8 cellular contexts compared by ENCODE assay signal in genomic region chrX:47540754-47541538, GRCh38. TPM values are rescaled to one million over a fixed set of nuclear protein-coding genes. Genes with fewer than 3 reads are reported as not detected.
DNase-seq lines count a peak whose midpoint lies in the region; ATAC-seq and TF ChIP-seq lines count a peak whose summit lies in the region.

No MANE protein-coding gene starts in this region.

- no peaks in the 10 kb centered on the region for H3K9me3 Mint-ChIP-seq in activated T-helper 1 cell treated with anti-CD3 and anti-CD28 coated beads, Interleukin-12 subunit alpha, Interleukin-12 subunit beta, Interleukin-2, Interleukin-4 antibody, amounts not matched to agents 30 ng/mL and 10 ng/mL and 1 ng/mL, durations not matched to agents 14 hours and 24 hours and 36 hours

- H3K36me3 Mint-ChIP-seq in T-helper 17 cell (ENCODE audit: low read depth): no peaks in the 10 kb centered on the region
- H3K36me3 Mint-ChIP-seq in activated T-helper 1 cell treated with anti-CD3 and anti-CD28 coated beads, Interleukin-12 subunit alpha, Interleukin-12 subunit beta, Interleukin-2, Interleukin-4 antibody, amounts not matched to agents 30 ng/mL and 10 ng/mL and 1 ng/mL, durations not matched to agents 14 hours and 24 hours and 36 hours (ENCODE audit: low read depth): no peaks in the 10 kb centered on the region

- no peak overlapping the region for H3K9ac ChIP-seq in muscle layer of colon (ENCODE audit: low read length)

- TF ChIP-seq CTCF in GM12865 (IDR thresholded peaks at IDR 0.05; ENCODE audit: insufficient read depth, low read depth, low read length, missing control alignments) (peak; percentile 4), fibroblast of mammary gland (conservative IDR thresholded peaks at IDR 0.05; ENCODE audit: control insufficient read depth, insufficient read depth, low read depth, low read length) (peak; percentile 57)

- H3K4me3 ChIP-seq in GM12865 (ENCODE audit: low read depth, low read length) (no peak overlapping the region), fibroblast of mammary gland (ENCODE audit: control insufficient read depth, low read depth, low read length) (no peak overlapping the region), muscle layer of colon (ENCODE audit: low read depth in 1 of 2, low read length in 2 of 2) (no peak overlapping the region)

- H3K27me3 Mint-ChIP-seq in T-helper 17 cell: no peaks in the 10 kb centered on the region
- no peaks in the 10 kb centered on the region for H3K27me3 Mint-ChIP-seq in activated T-helper 1 cell treated with anti-CD3 and anti-CD28 coated beads, Interleukin-12 subunit alpha, Interleukin-12 subunit beta, Interleukin-2, Interleukin-4 antibody, amounts not matched to agents 30 ng/mL and 10 ng/mL and 1 ng/mL, durations not matched to agents 14 hours and 24 hours and 36 hours (ENCODE audit: insufficient read depth)

- H3K9me3 ChIP-seq in T-helper 17 cell (ENCODE audit: control insufficient read depth, low read length, poor library complexity, severe bottlenecking) (no peaks in the 10 kb centered on the region), muscle layer of colon (ENCODE audit: low read length) (no peaks in the 10 kb centered on the region)

- no peaks in the 10 kb centered on the region for H3K4me1 Mint-ChIP-seq in T-helper 17 cell
- no peaks in the 10 kb centered on the region for H3K4me1 Mint-ChIP-seq in activated T-helper 1 cell treated with anti-CD3 and anti-CD28 coated beads, Interleukin-12 subunit alpha, Interleukin-12 subunit beta, Interleukin-2, Interleukin-4 antibody, amounts not matched to agents 30 ng/mL and 10 ng/mL and 1 ng/mL, durations not matched to agents 14 hours and 24 hours and 36 hours (ENCODE audit: low read depth)

- peak overlapping the region; percentile 19 for H3K4me3 Mint-ChIP-seq in T-helper 17 cell
- no peak overlapping the region for H3K4me3 Mint-ChIP-seq in activated T-helper 1 cell treated with anti-CD3 and anti-CD28 coated beads, Interleukin-12 subunit alpha, Interleukin-12 subunit beta, Interleukin-2, Interleukin-4 antibody, amounts not matched to agents 30 ng/mL and 10 ng/mL and 1 ng/mL, durations not matched to agents 14 hours and 24 hours and 36 hours

- DNase-seq in GM12865 (ENCODE audit: low read depth) (peak; percentile 18), NCI-H146 treated with DMSO at 0.1 percent for 48 hours (lab: John Stamatoyannopoulos, UW; ENCODE audit: unreplicated experiment) (peak; percentile 86), T-helper 17 cell (no peak), fibroblast of mammary gland (ENCODE audit: low read depth) (peak; percentile 91), DMS114 treated with DMSO at 0.1 percent for 48 hours (lab: John Stamatoyannopoulos, UW; ENCODE audit: unreplicated experiment) (no peak)
- no peak for DNase-seq in activated T-helper 1 cell treated with anti-CD3 and anti-CD28 coated beads, Interleukin-12 subunit alpha, Interleukin-12 subunit beta, Interleukin-2, Interleukin-4 antibody, amounts not matched to agents 30 ng/mL and 10 ng/mL and 1 ng/mL, durations not matched to agents 14 hours and 24 hours and 36 hours (ENCODE audit: low spot score)

- intact Hi-C loops in activated T-helper 1 cell treated with anti-CD3 and anti-CD28 coated beads, Interleukin-12 subunit alpha, Interleukin-12 subunit beta, Interleukin-2, Interleukin-4 antibody, amounts not matched to agents 30 ng/mL and 10 ng/mL and 1 ng/mL, durations not matched to agents 14 hours and 24 hours and 36 hours (cut with micrococcal nuclease): no loop called here

- H3K36me3 ChIP-seq in muscle layer of colon (ENCODE audit: insufficient read depth, low read length): no peaks in the 10 kb centered on the region

- H3K4me1 ChIP-seq in muscle layer of colon (ENCODE audit: insufficient read depth, low read length): peaks cover 6% of the 10 kb centered on the region

- no peaks in the 10 kb centered on the region for H3K27me3 ChIP-seq in muscle layer of colon (ENCODE audit: control insufficient read depth in 1 of 2, insufficient read depth in 2 of 2, low read length in 2 of 2)

- peak overlapping the region; percentile 52 for H3K27ac ChIP-seq in muscle layer of colon (ENCODE audit: low read depth, low read length)

- ATAC-seq in T-helper 17 cell (peak; percentile 42), HG03520 (IDR thresholded peaks at IDR 0.05; ENCODE audit: unreplicated experiment) (no peak)

- H3K27ac Mint-ChIP-seq in T-helper 17 cell: no peak overlapping the region
- no peak overlapping the region for H3K27ac Mint-ChIP-seq in activated T-helper 1 cell treated with anti-CD3 and anti-CD28 coated beads, Interleukin-12 subunit alpha, Interleukin-12 subunit beta, Interleukin-2, Interleukin-4 antibody, amounts not matched to agents 30 ng/mL and 10 ng/mL and 1 ng/mL, durations not matched to agents 14 hours and 24 hours and 36 hours

RNA-seq across cellular contexts. Expression of gene ARAF, which starts 20.1 kb away (rescaled TPM):
- 100 to 1,000 TPM; 132 to 140 TPM for total RNA-seq in T-helper 17 cell
- total RNA-seq in activated T-helper 1 cell treated with anti-CD3 and anti-CD28 coated beads, Interleukin-12 subunit alpha, Interleukin-12 subunit beta, Interleukin-2, Interleukin-4 antibody, amounts not matched to agents 30 ng/mL and 10 ng/mL and 1 ng/mL, durations not matched to agents 14 hours and 24 hours and 36 hours: 75.9 and 84.4 TPM in 2 replicates

RNA-seq across cellular contexts. Expression of gene TIMP1, which starts 41.3 kb away (rescaled TPM):
- total RNA-seq in T-helper 17 cell: 100 to 1,000 TPM in 1 of 2 donors, 10 to 100 TPM in 1; 94.5 to 143 TPM
- 61.7 and 70.1 TPM in 2 replicates for total RNA-seq in activated T-helper 1 cell treated with anti-CD3 and anti-CD28 coated beads, Interleukin-12 subunit alpha, Interleukin-12 subunit beta, Interleukin-2, Interleukin-4 antibody, amounts not matched to agents 30 ng/mL and 10 ng/mL and 1 ng/mL, durations not matched to agents 14 hours and 24 hours and 36 hours

RNA-seq across cellular contexts. Expression of gene ZNF41, which starts 57.9 kb away (rescaled TPM):
- total RNA-seq in T-helper 17 cell: 1 to 10 TPM; 8.4 to 8.6 TPM
- 10.7 and 10.9 TPM in 2 replicates for total RNA-seq in activated T-helper 1 cell treated with anti-CD3 and anti-CD28 coated beads, Interleukin-12 subunit alpha, Interleukin-12 subunit beta, Interleukin-2, Interleukin-4 antibody, amounts not matched to agents 30 ng/mL and 10 ng/mL and 1 ng/mL, durations not matched to agents 14 hours and 24 hours and 36 hours

Comparison
In these comparisons a context has a peak if more than half of its experiments do, and no peak if none do; other contexts are left out.
1. DNase-seq: peak in GM12865 (single experiment), NCI-H146 treated with DMSO at 0.1 percent for 48 hours (single experiment) and fibroblast of mammary gland (single experiment); none in T-helper 17 cell (0 of 3), activated T-helper 1 cell treated with anti-CD3 and anti-CD28 coated beads, Interleukin-12 subunit alpha, Interleukin-12 subunit beta, Interleukin-2, Interleukin-4 antibody, amounts not matched to agents 30 ng/mL and 10 ng/mL and 1 ng/mL, durations not matched to agents 14 hours and 24 hours and 36 hours (single experiment) and DMS114 treated with DMSO at 0.1 percent for 48 hours (single experiment).